8 cellular contexts compared by ENCODE assay signal in genomic region chr2:22904126-22904684, GRCh38.
A peak's percentile ranks its signal among the peaks of the same experiment; 100 is the strongest.
DNase-seq lines count a peak whose midpoint lies in the region; ATAC-seq, FAIRE-seq and TF ChIP-seq lines count a peak whose summit lies in the region.

No MANE protein-coding gene starts in this region.

- H3K27me3 ChIP-seq in OCI-LY1 (ENCODE audit: insufficient read depth, low read length): no peaks in the 10 kb centered on the region
- peaks cover 0 to 3% (median 0%) of the 10 kb centered on the region in 9 donors for H3K27me3 ChIP-seq in heart left ventricle

- WGBS in heart left ventricle, 4 donors: 35 to 41% (median 40%) methylated on average over 6 of the region's 6 CpGs

- H3K27me3 Mint-ChIP-seq in effector memory CD8-positive, alpha-beta T cell: no peaks in the 10 kb centered on the region

- DNase-seq in COLO829 (ENCODE audit: low spot score) (peak; percentile 18), GM19238 (ENCODE audit: insufficient read length, low spot score) (peak; percentile 2), heart left ventricle (peak in 2 of 5 donors; percentile 9 to 32), urothelium cell line (ENCODE audit: low spot score) (peak; percentile 43), GDM1 (lab: John Stamatoyannopoulos, UW) (no peak), RCC 7860 (ENCODE audit: low spot score) (no peak)
- no peak for DNase-seq in effector memory CD8-positive, alpha-beta T cell

- H3K79me2 ChIP-seq in OCI-LY1 (ENCODE audit: insufficient read depth, low read length): no peaks in the 10 kb centered on the region

- peak in 1 of 4 donors; percentile 54 for ATAC-seq in heart left ventricle
- no peak for ATAC-seq in effector memory CD8-positive, alpha-beta T cell (replicated peaks)

- H3K4me2 ChIP-seq in OCI-LY1 (ENCODE audit: low read length): no peak overlapping the region

- no peak for TF ChIP-seq POLR2A in heart left ventricle (IDR thresholded peaks at IDR 0.05)

- H3K9ac ChIP-seq in OCI-LY1 (ENCODE audit: low read length): no peak overlapping the region

- no peaks in the 10 kb centered on the region for H3K9me3 ChIP-seq in OCI-LY1 (ENCODE audit: low read length)
- no peaks in the 10 kb centered on the region for H3K9me3 ChIP-seq in heart left ventricle

- no peaks in the 10 kb centered on the region for H3F3A ChIP-seq in OCI-LY1 (ENCODE audit: insufficient read depth, low read length)

- no peaks in the 10 kb centered on the region for H3K4me1 ChIP-seq in OCI-LY1 (ENCODE audit: insufficient read depth, low read length, severe bottlenecking)
- no peaks in the 10 kb centered on the region for H3K4me1 ChIP-seq in heart left ventricle

- H3K36me3 Mint-ChIP-seq in effector memory CD8-positive, alpha-beta T cell (ENCODE audit: insufficient read depth): no peaks in the 10 kb centered on the region

- H3K4me3 Mint-ChIP-seq in effector memory CD8-positive, alpha-beta T cell: no peak overlapping the region

- H4K20me1 ChIP-seq in OCI-LY1 (ENCODE audit: insufficient read depth, low read length): no peaks in the 10 kb centered on the region

- peaks cover 6% of the 10 kb centered on the region in 2 donors for H3K9me3 Mint-ChIP-seq in effector memory CD8-positive, alpha-beta T cell

- no peak for FAIRE-seq in urothelium cell line (lab: Jason Lieb, UNC)
- FAIRE-seq in RCC 7860 (lab: Jason Lieb, UNC): no peak

- H2AFZ ChIP-seq in OCI-LY1 (ENCODE audit: low read length): no peak overlapping the region

- TF ChIP-seq CTCF in OCI-LY1 (IDR thresholded peaks at IDR 0.05; ENCODE audit: low read length): peak; percentile 69
- TF ChIP-seq CTCF in heart left ventricle (IDR thresholded peaks at IDR 0.05): peak; percentile 19 to 62 (median 44)

- no peak overlapping the region for H3K27ac Mint-ChIP-seq in effector memory CD8-positive, alpha-beta T cell

- H3K4me1 Mint-ChIP-seq in effector memory CD8-positive, alpha-beta T cell (ENCODE audit: low read depth in 2 of 2): no peaks in the 10 kb centered on the region

- no peaks in the 10 kb centered on the region for H3K9me2 ChIP-seq in OCI-LY1 (ENCODE audit: low read depth, low read length)

- H3K36me3 ChIP-seq in OCI-LY1 (ENCODE audit: insufficient read depth, low read length): no peaks in the 10 kb centered on the region
- H3K36me3 ChIP-seq in heart left ventricle: no peaks in the 10 kb centered on the region

- intact Hi-C loops in heart left ventricle (cut with DNase I): loop anchor here in 4 of 10 donors (5.0 to 10.0 kb wide), 3 partner anchors 371 to 451 kb away; no protein-coding TSS in a partner anchor

- no peak overlapping the region for H3K27ac ChIP-seq in OCI-LY1 (ENCODE audit: low read depth, low read length, poor library complexity, severe bottlenecking)
- no peak overlapping the region for H3K27ac ChIP-seq in heart left ventricle

- H3K4me3 ChIP-seq in OCI-LY1 (ENCODE audit: low read depth, low read length, poor library complexity, severe bottlenecking) (no peak overlapping the region), heart left ventricle (no peak overlapping the region)

Comparison
In these comparisons a context has a peak if more than half of its experiments do, and no peak if none do; other contexts are left out.
1. DNase-seq: peak in COLO829 (single experiment), GM19238 (single experiment) and urothelium cell line (single experiment); none in GDM1 (single experiment), RCC 7860 (single experiment) and effector memory CD8-positive, alpha-beta T cell (0 of 3).